In genomic region chr1:19439464-19440171, GRCh38 we compare ENCODE assay signal across 8 cellular contexts. TPM values are rescaled to one million over a fixed set of nuclear protein-coding genes. Genes with fewer than 3 reads are reported as not detected.
A peak's percentile ranks its signal among the peaks of the same experiment; 100 is the strongest.
DNase-seq lines count a peak whose midpoint lies in the region; ATAC-seq and TF ChIP-seq lines count a peak whose summit lies in the region.

No MANE protein-coding gene starts in this region.

- DNase-seq in GM06990 (ENCODE audit: extremely low read depth, insufficient read length) (no peak), choroid plexus epithelial cell (ENCODE audit: low read depth) (peak; percentile 75), midbrain (lab: John Stamatoyannopoulos, UW) (peak; percentile 14), endothelial cell (ENCODE audit: low spot score) (no peak)
- DNase-seq in NK-92 treated with Interleukin-12 subunit alpha and Interleukin-12 subunit beta, amount 100 ng/mL, for 24 hours (lab: John Stamatoyannopoulos, UW), result no peak

- H3K4me3 ChIP-seq in GM06990 (replicated peaks; ENCODE audit: low read depth, low read length) (no peak overlapping the region), choroid plexus epithelial cell (ENCODE audit: low read depth, low read length) (no peak overlapping the region)

- H3K27ac Mint-ChIP-seq in endothelial cell (ENCODE audit: unreplicated experiment), result no peak overlapping the region

- peaks cover 16% of the 10 kb centered on the region for H3K36me3 ChIP-seq in GM06990 (ENCODE audit: control insufficient read depth, insufficient read depth, low read length)

- no peaks in the 10 kb centered on the region for H3K36me3 Mint-ChIP-seq in endothelial cell (ENCODE audit: low read depth, unreplicated experiment)

- H3K4me1 Mint-ChIP-seq in endothelial cell (ENCODE audit: unreplicated experiment), result peaks cover 43% of the 10 kb centered on the region

- no peaks in the 10 kb centered on the region for H3K27me3 Mint-ChIP-seq in endothelial cell (ENCODE audit: unreplicated experiment)

- TF ChIP-seq CTCF in GM06990 (IDR thresholded peaks at IDR 0.05; ENCODE audit: insufficient read depth, low read length, poor library complexity, severe bottlenecking), result peak; percentile 41
- peak; percentile 51 for TF ChIP-seq CTCF in choroid plexus epithelial cell (conservative IDR thresholded peaks at IDR 0.05; ENCODE audit: low read depth, low read length)
- TF ChIP-seq CTCF in endothelial cell (IDR thresholded peaks at IDR 0.05; ENCODE audit: unreplicated experiment), result no peak

- no peak overlapping the region for H3K4me3 Mint-ChIP-seq in endothelial cell (ENCODE audit: unreplicated experiment)

- peak; percentile 67 for ATAC-seq in SK-N-SH treated with all-trans-retinoic acid at 6 μM for 48 hours
- ATAC-seq in HG02973 (IDR thresholded peaks at IDR 0.05; ENCODE audit: unreplicated experiment), result no peak
- ATAC-seq in HG03469 (IDR thresholded peaks at IDR 0.05; ENCODE audit: unreplicated experiment), result no peak

- no peaks in the 10 kb centered on the region for H3K9me3 Mint-ChIP-seq in endothelial cell (ENCODE audit: unreplicated experiment)

- no peaks in the 10 kb centered on the region for H3K27me3 ChIP-seq in GM06990 (replicated peaks; ENCODE audit: control insufficient read depth, insufficient read depth, low read length)

TF ChIP-seq in SK-N-SH treated with all-trans-retinoic acid at 6 μM for 48 hours, 23 proteins besides CTCF, POLR2A, EP300 and RAD21:
- TF ChIP-seq BACH2 (CRISPR knock-in tag; IDR thresholded peaks at IDR 0.05; ENCODE audit: borderline replicate concordance) (no peak), TSHZ2 (CRISPR knock-in tag; IDR thresholded peaks at IDR 0.05) (no peak), ZNF8 (CRISPR knock-in tag; IDR thresholded peaks at IDR 0.05) (no peak), OSR1 (CRISPR knock-in tag; IDR thresholded peaks at IDR 0.05) (no peak), ZFP3 (CRISPR knock-in tag; IDR thresholded peaks at IDR 0.05) (no peak), CSRNP3 (CRISPR knock-in tag; IDR thresholded peaks at IDR 0.05) (no peak), ARNTL (CRISPR knock-in tag; IDR thresholded peaks at IDR 0.05; ENCODE audit: borderline replicate concordance, low read depth) (no peak)

RNA-seq across cellular contexts. Expression of gene CAPZB, which starts 45.7 kb away (rescaled TPM):
- total RNA-seq in endothelial cell (ENCODE audit: unreplicated experiment), result 414 TPM

Comparison
In these comparisons a context has a peak if more than half of its experiments do, and no peak if none do; other contexts are left out.
1. DNase-seq: peak in choroid plexus epithelial cell (single experiment) and midbrain (single experiment); none in GM06990 (single experiment), endothelial cell (single experiment) and NK-92 treated with Interleukin-12 subunit alpha and Interleukin-12 subunit beta, amount 100 ng/mL, for 24 hours (single experiment).